ENCODE assay signal across 25 cellular contexts in the genomic region with DNA sequence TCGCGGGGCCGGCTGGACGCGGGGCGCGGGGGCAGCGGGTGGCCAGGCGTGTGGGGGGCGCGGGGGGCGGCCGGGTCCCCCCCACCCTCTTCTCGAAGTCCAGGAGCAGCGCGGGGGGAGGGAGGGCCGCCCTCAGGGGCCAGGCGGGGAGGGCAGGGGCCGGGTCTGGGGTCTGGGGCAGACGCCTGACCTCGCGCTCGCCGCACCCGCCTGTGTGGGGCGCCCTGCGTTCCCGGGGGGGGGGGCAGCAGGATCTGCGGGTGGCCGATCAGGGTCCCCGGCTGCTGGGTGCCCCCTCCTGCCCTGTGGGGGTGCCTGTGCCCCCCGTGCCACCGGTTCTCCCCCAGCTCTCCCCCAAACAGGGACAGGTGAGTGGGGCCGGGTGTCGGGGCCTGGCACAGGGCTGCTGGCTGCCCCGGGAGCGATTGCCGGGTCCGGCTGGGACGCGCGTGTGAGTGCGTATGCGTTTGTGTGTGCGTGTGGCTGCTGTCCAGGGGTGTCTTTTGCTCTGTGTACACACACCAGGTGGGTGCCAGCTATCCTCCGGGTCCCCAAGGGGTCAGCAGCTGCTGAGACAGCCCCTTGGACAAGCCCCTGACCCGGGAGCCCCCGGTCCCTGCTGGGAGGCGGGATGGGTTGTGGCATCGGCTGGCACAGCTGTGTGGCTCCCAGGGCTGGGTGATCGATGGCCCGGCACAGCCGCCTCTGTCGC. TPM values are rescaled to one million over a fixed set of nuclear protein-coding genes. Genes with fewer than 3 reads are reported as not detected.
"Had no signal": no experiment of that assay in that cellular context is flagged by ENCODE, and none has a peak within 500 bp of the region (broad histone marks: within the 10 kb centered on the region; RNA-seq: fewer than 3 reads in every experiment).

No MANE protein-coding gene starts in this region.

- H3K9me3 ChIP-seq: esophagus muscularis mucosa, gastroesophageal sphincter, neutrophil, tibial nerve, uterus had no signal

- ATAC-seq: activated naive CD4-positive, alpha-beta T cell treated with anti-CD3 and anti-CD28 coated beads, Interleukin-2, amount 50 U/mL, for 72 hours; activated T-helper 17 cell treated with anti-CD3 and anti-CD28 coated beads, Interleukin-2, amount 50 U/mL, for 72 hours; gastroesophageal sphincter; left cardiac atrium; natural killer cell treated with Interleukin-12 subunit alpha and Interleukin-12 subunit beta and Interleukin-15 and Interleukin-18, amount 100 ng/mL, for 72 hours; sciatic nerve; stimulated activated effector memory CD8-positive, alpha-beta T cell treated with anti-CD3 and anti-CD28 coated beads, Interleukin-12 subunit alpha, Interleukin-12 subunit beta, amount 100 ng/mL, for 72 hours; stimulated activated naive CD8-positive, alpha-beta T cell treated with anti-CD3 and anti-CD28 coated beads, Interleukin-15, amount 100 ng/mL, for 72 hours had no signal

- H3K36me3 ChIP-seq: brain microvascular endothelial cell, esophagus muscularis mucosa, gastroesophageal sphincter, neutrophil, tibial nerve, uterus had no signal

- H3K4me3 ChIP-seq: uterus had no signal

- DNase-seq: activated T-cell treated with anti-CD3 and anti-CD28 coated beads, Interleukin-2, amount 50 U/mL, for 24 hours; aorta; brain microvascular endothelial cell; central memory CD4-positive, alpha-beta T cell; dermis blood vessel endothelial cell; effector CD8-positive, alpha-beta T cell; head of caudate nucleus; hypothalamus; islet precursor cell; left cardiac atrium; small intestine; stimulated activated CD4-positive, alpha-beta T cell treated with anti-CD3 and anti-CD28 coated beads, Interleukin-2, amount 100 ng/mL, for 24 hours; stimulated activated naive CD8-positive, alpha-beta T cell treated with anti-CD3 and anti-CD28 coated beads, Interleukin-15, amount 100 ng/mL, for 72 hours; T1000; uterus had no signal

- H3K27ac ChIP-seq: brain microvascular endothelial cell, esophagus muscularis mucosa, gastroesophageal sphincter, neutrophil, tibial nerve, uterus had no signal

RNA-seq across cellular contexts. Expression of a gene that starts 0.7 kb away (rescaled TPM):
- total RNA-seq: activated naive CD4-positive, alpha-beta T cell treated with anti-CD3 and anti-CD28 coated beads, Interleukin-2, amount 50 U/mL, for 72 hours; activated T-helper 17 cell treated with anti-CD3 and anti-CD28 coated beads, Interleukin-2, amount 50 U/mL, for 72 hours; aorta; dermis blood vessel endothelial cell; esophagus muscularis mucosa; gastroesophageal sphincter; left cardiac atrium; liver; sciatic nerve; tibial nerve; uterus had no signal
- polyA plus RNA-seq: liver, small intestine had no signal
